ENCODE assay signal across 1 cellular context in the genomic region with DNA sequence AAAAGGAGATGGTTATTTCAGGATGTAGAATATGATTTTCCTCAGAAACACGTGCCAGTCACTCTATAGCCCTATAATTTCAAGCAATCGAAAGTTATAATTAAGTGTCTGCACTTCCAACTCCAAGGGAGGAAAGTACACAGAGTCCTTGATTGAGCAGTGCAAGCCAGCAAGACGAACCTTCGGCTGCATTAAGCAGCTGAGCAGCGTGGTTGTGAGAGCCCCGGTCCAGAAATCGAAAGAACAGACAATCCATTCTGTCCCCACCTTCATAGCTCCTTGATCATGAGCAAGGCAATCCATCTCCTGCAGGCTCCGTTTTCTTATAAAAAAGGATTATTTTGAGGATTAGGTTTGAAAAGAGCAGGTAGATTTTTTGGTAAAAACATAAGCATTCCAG.
TF ChIP-seq lines count a peak whose summit lies in the region.

No MANE protein-coding gene starts in this region.

TF ChIP-seq in SK-N-SH, 30 proteins besides CTCF, POLR2A, EP300 and RAD21 (continued from another document):
- TF ChIP-seq, protein P1, sequence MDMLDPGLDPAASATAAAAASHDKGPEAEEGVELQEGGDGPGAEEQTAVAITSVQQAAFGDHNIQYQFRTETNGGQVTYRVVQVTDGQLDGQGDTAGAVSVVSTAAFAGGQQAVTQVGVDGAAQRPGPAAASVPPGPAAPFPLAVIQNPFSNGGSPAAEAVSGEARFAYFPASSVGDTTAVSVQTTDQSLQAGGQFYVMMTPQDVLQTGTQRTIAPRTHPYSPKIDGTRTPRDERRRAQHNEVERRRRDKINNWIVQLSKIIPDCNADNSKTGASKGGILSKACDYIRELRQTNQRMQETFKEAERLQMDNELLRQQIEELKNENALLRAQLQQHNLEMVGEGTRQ (IDR thresholded peaks at IDR 0.05; ENCODE audit: borderline replicate concordance, low read depth, low read length): no peak
- TF ChIP-seq GATA2 (CRISPR knock-in tag; IDR thresholded peaks at IDR 0.05) (no peak), FOXM1 (IDR thresholded peaks at IDR 0.05; ENCODE audit: low read depth) (no peak), RXRA (IDR thresholded peaks at IDR 0.05; ENCODE audit: borderline replicate concordance, low read depth) (no peak), TEAD4 (IDR thresholded peaks at IDR 0.05; ENCODE audit: borderline replicate concordance, insufficient read depth) (no peak)
TF ChIP-seq in SK-N-SH: peak in this region for 0.
